In genomic region chr4:70994069-70994366, GRCh38 we compare ENCODE assay signal across 8 cellular contexts. TPM values are rescaled to one million over a fixed set of nuclear protein-coding genes. Genes with fewer than 3 reads are reported as not detected.
DNase-seq lines count a peak whose midpoint lies in the region; ATAC-seq and TF ChIP-seq lines count a peak whose summit lies in the region.

No MANE protein-coding gene starts in this region.

- H3K4me1 Mint-ChIP-seq in stimulated activated naive CD8-positive, alpha-beta T cell treated with anti-CD3 and anti-CD28 coated beads, Interleukin-15, Interleukin-2, amounts not matched to agents 100 ng/mL and 50 ng/mL, for 24 hours (ENCODE audit: low read depth) = peaks cover 53% of the 10 kb centered on the region

- in situ Hi-C loops in astrocyte of the cerebellum (cut with HindIII; ENCODE audit: low sequenced_read_pairs) = loop anchor here (25.0 kb wide), 1 partner anchor 157 kb away; the partner anchor contains the start of gene GRSF1

- H2BK5ac ChIP-seq in mesenchymal stem cell (ENCODE audit: low read depth, low read length, poor library complexity, severe bottlenecking) = no peak overlapping the region

- H2BK120ac ChIP-seq in mesenchymal stem cell (ENCODE audit: low read depth, low read length) = no peak overlapping the region

- no peak for DNase-seq in stimulated activated naive CD8-positive, alpha-beta T cell treated with anti-CD3 and anti-CD28 coated beads, Interleukin-15, Interleukin-2, amounts not matched to agents 100 U/mL and 50 U/mL, for 24 hours
- no peak for DNase-seq in astrocyte of the cerebellum (ENCODE audit: low read depth)
- DNase-seq in mesenchymal stem cell = no peak
- DNase-seq in aorta = peak in 1 of 2 donors; percentile 53
- DNase-seq in NCI-H2081 treated with DMSO at 0.1 percent for 48 hours (lab: John Stamatoyannopoulos, UW) = no peak
- DNase-seq in DMS153 treated with DMSO at 0.1 percent for 48 hours (lab: John Stamatoyannopoulos, UW; ENCODE audit: unreplicated experiment) = no peak

- H3K4me2 ChIP-seq in mesenchymal stem cell (ENCODE audit: low read length, poor library complexity, severe bottlenecking) = peak overlapping the region; percentile 21

- no peak for TF ChIP-seq CTCF in astrocyte of the cerebellum (IDR thresholded peaks at IDR 0.05; ENCODE audit: low read depth, low read length, missing control alignments)

- H3K9me3 ChIP-seq in mesenchymal stem cell (ENCODE audit: control insufficient read depth, low read length) = no peaks in the 10 kb centered on the region
- no peaks in the 10 kb centered on the region for H3K9me3 ChIP-seq in aorta (ENCODE audit: control insufficient read depth, low read length)

- peak overlapping the region; percentile 0 for H2AFZ ChIP-seq in mesenchymal stem cell (ENCODE audit: low read depth, low read length)

- H3K4me3 Mint-ChIP-seq in stimulated activated naive CD8-positive, alpha-beta T cell treated with anti-CD3 and anti-CD28 coated beads, Interleukin-15, Interleukin-2, amounts not matched to agents 100 ng/mL and 50 ng/mL, for 24 hours = peak overlapping the region; percentile 95

- no peak overlapping the region for H3K14ac ChIP-seq in mesenchymal stem cell (ENCODE audit: low read length in 2 of 2)

- H2BK15ac ChIP-seq in mesenchymal stem cell (ENCODE audit: low read depth, poor library complexity, severe bottlenecking) = no peak overlapping the region

- no peak overlapping the region for H2AK5ac ChIP-seq in mesenchymal stem cell (ENCODE audit: low read length, severe bottlenecking)

- H3K9ac ChIP-seq in mesenchymal stem cell (ENCODE audit: low read length) = peak overlapping the region; percentile 93

- H3K4me3 ChIP-seq in astrocyte of the cerebellum (ENCODE audit: low read depth, low read length) = peak overlapping the region; percentile 81
- peak overlapping the region; percentile 76 to 97 for H3K4me3 ChIP-seq in mesenchymal stem cell (ENCODE audit: insufficient read depth in 1 of 2, low read depth in 1 of 2, low read length in 2 of 2)
- peak overlapping the region; percentile 42 to 62 for H3K4me3 ChIP-seq in aorta (ENCODE audit: low read length in 2 of 2)

- H3K27me3 ChIP-seq in mesenchymal stem cell (ENCODE audit: control insufficient read depth in 1 of 2, insufficient read depth in 1 of 2, low read length in 2 of 2) (no peaks in the 10 kb centered on the region), aorta (ENCODE audit: control insufficient read depth in 1 of 2, insufficient read depth in 2 of 2, low read length in 1 of 2) (no peaks in the 10 kb centered on the region)

- H3K36me3 Mint-ChIP-seq in stimulated activated naive CD8-positive, alpha-beta T cell treated with anti-CD3 and anti-CD28 coated beads, Interleukin-15, Interleukin-2, amounts not matched to agents 100 ng/mL and 50 ng/mL, for 24 hours (ENCODE audit: low read depth) = peaks cover 40% of the 10 kb centered on the region

- H3K27ac Mint-ChIP-seq in stimulated activated naive CD8-positive, alpha-beta T cell treated with anti-CD3 and anti-CD28 coated beads, Interleukin-15, Interleukin-2, amounts not matched to agents 100 ng/mL and 50 ng/mL, for 24 hours = peak overlapping the region; percentile 88

- H2BK12ac ChIP-seq in mesenchymal stem cell (ENCODE audit: low read length in 2 of 2) = no peak overlapping the region

- no peak overlapping the region for H4K91ac ChIP-seq in mesenchymal stem cell (ENCODE audit: low read length)

- no peak overlapping the region for H3K4ac ChIP-seq in mesenchymal stem cell (ENCODE audit: low read depth in 1 of 2, low read length in 2 of 2)

- no peak for ATAC-seq in stimulated activated naive CD8-positive, alpha-beta T cell treated with anti-CD3 and anti-CD28 coated beads, Interleukin-15, Interleukin-2, amounts not matched to agents 100 U/mL and 50 U/mL, for 24 hours
- ATAC-seq in aorta (ENCODE audit: low FRiP score) (no peak), HG03342 (IDR thresholded peaks at IDR 0.05; ENCODE audit: unreplicated experiment) (no peak)

- intact Hi-C loops in aorta (cut with DNase I) = loop anchor here (5.0 to 10.0 kb wide), 3 partner anchors 92 to 309 kb away; partner anchors contain the start of genes MOB1B (in 2 of the 2), GRSF1 (in 1 of the 2) and UTP3 (in 1 of the 2)

- peaks cover 5 to 8% of the 10 kb centered on the region in 2 experiments for H3K36me3 ChIP-seq in mesenchymal stem cell (ENCODE audit: control insufficient read depth in 1 of 2, insufficient read depth in 2 of 2, low read depth in 1 of 2, low read length in 2 of 2)
- H3K36me3 ChIP-seq in aorta (ENCODE audit: control insufficient read depth in 1 of 2, insufficient read depth in 2 of 2, low read length in 1 of 2) = no peaks in the 10 kb centered on the region

- H4K8ac ChIP-seq in mesenchymal stem cell (ENCODE audit: low read length) = no peak overlapping the region

- H3K23ac ChIP-seq in mesenchymal stem cell (ENCODE audit: low read length in 2 of 2) = no peak overlapping the region

- peak overlapping the region; percentile 0 to 67 for H3K18ac ChIP-seq in mesenchymal stem cell (ENCODE audit: low read depth in 1 of 2, low read length in 2 of 2)

- peaks cover 7% of the 10 kb centered on the region for H3K79me1 ChIP-seq in mesenchymal stem cell (replicated peaks; ENCODE audit: low read length, poor library complexity, severe bottlenecking)

- no peaks in the 10 kb centered on the region for H3K27me3 Mint-ChIP-seq in stimulated activated naive CD8-positive, alpha-beta T cell treated with anti-CD3 and anti-CD28 coated beads, Interleukin-15, Interleukin-2, amounts not matched to agents 100 ng/mL and 50 ng/mL, for 24 hours

- H3K9me3 Mint-ChIP-seq in stimulated activated naive CD8-positive, alpha-beta T cell treated with anti-CD3 and anti-CD28 coated beads, Interleukin-15, Interleukin-2, amounts not matched to agents 100 ng/mL and 50 ng/mL, for 24 hours = no peaks in the 10 kb centered on the region

- 16% methylated on average over 1 of the region's 11 CpGs for WGBS in mesenchymal stem cell
- 1 to 3% methylated on average over 11 of the region's 11 CpGs for WGBS in aorta, 2 donors

- no peak overlapping the region for H3K27ac ChIP-seq in mesenchymal stem cell (ENCODE audit: low read length, poor library complexity, severe bottlenecking)
- peak overlapping the region in 1 of 2 donors; percentile 60 for H3K27ac ChIP-seq in aorta (ENCODE audit: low read depth in 1 of 2, low read length in 2 of 2)

- peaks cover 3% of the 10 kb centered on the region for H3K4me1 ChIP-seq in mesenchymal stem cell (ENCODE audit: control insufficient read depth, insufficient read depth, low read depth, low read length)
- peaks cover 0 to 3% of the 10 kb centered on the region in 2 donors for H3K4me1 ChIP-seq in aorta (ENCODE audit: control insufficient read depth in 1 of 2, insufficient read depth in 2 of 2, low read length in 2 of 2)

RNA-seq across cellular contexts. Expression of gene DCK, which starts 0.6 kb away (rescaled TPM):
- 8.9 TPM for polyA plus RNA-seq in mesenchymal stem cell (2013, experiment 1 of 2)
- 10.1 TPM for polyA plus RNA-seq in mesenchymal stem cell (2013, experiment 2 of 2)
- 10 to 100 TPM; 10.7 to 11.2 TPM for total RNA-seq in aorta
- 10 to 100 TPM in 1 of 2 donors, 1 to 10 TPM in 1; 7.5 to 21.0 TPM for polyA plus RNA-seq in aorta
